1 cellular context compared by ENCODE assay signal in the genomic region with DNA sequence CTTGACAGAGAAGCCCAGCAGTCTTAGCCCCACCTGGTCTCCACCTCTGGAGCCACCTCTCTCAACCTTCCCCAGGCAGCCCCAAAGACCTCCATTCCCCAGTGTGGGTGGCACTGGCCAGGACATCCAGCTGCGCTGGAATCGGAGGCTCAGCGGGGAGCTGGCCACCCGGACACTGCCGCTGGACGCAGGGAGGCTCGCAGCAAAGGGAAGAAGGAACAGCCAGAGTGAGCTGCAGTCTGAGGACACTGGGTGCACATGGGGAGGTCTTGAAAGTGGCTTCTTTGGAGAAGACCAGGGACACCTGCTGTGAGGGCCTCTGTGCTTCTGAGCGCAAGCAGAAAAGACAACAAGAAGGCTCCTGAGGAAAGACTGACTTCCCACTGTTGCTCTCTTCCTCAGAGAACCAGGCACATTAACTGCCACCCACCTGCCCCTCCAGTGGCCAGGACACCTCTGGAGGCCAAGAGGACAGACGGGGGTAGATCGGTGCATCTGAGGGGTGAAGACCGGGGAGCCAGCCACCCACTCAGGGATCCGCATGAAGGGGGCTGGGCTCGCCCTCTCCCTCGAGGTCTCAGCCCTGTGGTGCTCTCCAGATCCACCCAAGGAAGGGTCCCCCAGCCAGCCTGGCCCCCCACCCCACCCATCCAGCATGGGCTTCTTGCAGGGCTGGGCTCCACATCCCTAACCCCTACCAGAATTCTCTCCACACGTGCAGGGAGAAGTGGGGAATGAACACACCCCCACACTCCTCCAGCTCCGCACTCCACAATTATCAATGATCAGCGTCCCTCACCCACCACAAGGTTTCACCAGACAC.
TF ChIP-seq lines count a peak whose summit lies in the region.

No MANE protein-coding gene starts in this region.

TF ChIP-seq in GM23338, 12 proteins besides CTCF, POLR2A, EP300 and RAD21:
- TF ChIP-seq, protein P1, sequence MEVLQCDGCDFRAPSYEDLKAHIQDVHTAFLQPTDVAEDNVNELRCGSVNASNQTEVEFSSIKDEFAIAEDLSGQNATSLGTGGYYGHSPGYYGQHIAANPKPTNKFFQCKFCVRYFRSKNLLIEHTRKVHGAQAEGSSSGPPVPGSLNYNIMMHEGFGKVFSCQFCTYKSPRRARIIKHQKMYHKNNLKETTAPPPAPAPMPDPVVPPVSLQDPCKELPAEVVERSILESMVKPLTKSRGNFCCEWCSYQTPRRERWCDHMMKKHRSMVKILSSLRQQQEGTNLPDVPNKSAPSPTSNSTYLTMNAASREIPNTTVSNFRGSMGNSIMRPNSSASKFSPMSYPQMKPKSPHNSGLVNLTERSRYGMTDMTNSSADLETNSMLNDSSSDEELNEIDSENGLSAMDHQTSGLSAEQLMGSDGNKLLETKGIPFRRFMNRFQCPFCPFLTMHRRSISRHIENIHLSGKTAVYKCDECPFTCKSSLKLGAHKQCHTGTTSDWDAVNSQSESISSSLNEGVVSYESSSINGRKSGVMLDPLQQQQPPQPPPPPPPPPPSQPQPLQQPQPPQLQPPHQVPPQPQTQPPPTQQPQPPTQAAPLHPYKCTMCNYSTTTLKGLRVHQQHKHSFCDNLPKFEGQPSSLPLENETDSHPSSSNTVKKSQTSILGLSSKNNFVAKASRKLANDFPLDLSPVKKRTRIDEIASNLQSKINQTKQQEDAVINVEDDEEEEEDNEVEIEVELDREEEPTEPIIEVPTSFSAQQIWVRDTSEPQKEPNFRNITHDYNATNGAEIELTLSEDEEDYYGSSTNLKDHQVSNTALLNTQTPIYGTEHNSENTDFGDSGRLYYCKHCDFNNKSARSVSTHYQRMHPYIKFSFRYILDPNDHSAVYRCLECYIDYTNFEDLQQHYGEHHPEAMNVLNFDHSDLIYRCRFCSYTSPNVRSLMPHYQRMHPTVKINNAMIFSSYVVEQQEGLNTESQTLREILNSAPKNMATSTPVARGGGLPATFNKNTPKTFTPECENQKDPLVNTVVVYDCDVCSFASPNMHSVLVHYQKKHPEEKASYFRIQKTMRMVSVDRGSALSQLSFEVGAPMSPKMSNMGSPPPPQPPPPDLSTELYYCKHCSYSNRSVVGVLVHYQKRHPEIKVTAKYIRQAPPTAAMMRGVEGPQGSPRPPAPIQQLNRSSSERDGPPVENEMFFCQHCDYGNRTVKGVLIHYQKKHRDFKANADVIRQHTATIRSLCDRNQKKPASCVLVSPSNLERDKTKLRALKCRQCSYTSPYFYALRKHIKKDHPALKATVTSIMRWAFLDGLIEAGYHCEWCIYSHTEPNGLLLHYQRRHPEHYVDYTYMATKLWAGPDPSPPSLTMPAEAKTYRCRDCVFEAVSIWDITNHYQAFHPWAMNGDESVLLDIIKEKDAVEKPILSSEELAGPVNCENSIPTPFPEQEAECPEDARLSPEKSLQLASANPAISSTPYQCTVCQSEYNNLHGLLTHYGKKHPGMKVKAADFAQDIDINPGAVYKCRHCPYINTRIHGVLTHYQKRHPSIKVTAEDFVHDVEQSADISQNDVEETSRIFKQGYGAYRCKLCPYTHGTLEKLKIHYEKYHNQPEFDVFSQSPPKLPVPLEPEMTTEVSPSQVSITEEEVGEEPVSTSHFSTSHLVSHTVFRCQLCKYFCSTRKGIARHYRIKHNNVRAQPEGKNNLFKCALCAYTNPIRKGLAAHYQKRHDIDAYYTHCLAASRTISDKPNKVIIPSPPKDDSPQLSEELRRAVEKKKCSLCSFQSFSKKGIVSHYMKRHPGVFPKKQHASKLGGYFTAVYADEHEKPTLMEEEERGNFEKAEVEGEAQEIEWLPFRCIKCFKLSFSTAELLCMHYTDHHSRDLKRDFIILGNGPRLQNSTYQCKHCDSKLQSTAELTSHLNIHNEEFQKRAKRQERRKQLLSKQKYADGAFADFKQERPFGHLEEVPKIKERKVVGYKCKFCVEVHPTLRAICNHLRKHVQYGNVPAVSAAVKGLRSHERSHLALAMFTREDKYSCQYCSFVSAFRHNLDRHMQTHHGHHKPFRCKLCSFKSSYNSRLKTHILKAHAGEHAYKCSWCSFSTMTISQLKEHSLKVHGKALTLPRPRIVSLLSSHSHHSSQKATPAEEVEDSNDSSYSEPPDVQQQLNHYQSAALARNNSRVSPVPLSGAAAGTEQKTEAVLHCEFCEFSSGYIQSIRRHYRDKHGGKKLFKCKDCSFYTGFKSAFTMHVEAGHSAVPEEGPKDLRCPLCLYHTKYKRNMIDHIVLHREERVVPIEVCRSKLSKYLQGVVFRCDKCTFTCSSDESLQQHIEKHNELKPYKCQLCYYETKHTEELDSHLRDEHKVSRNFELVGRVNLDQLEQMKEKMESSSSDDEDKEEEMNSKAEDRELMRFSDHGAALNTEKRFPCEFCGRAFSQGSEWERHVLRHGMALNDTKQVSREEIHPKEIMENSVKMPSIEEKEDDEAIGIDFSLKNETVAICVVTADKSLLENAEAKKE (CRISPR knock-in tag; IDR thresholded peaks at IDR 0.05), result no peak
- no peak for TF ChIP-seq POLR2AphosphoS5 (IDR thresholded peaks at IDR 0.05; ENCODE audit: low read depth)
- TF ChIP-seq ZNF331 (CRISPR knock-in tag; IDR thresholded peaks at IDR 0.05; ENCODE audit: low read depth), result no peak
- TF ChIP-seq, protein P2, sequence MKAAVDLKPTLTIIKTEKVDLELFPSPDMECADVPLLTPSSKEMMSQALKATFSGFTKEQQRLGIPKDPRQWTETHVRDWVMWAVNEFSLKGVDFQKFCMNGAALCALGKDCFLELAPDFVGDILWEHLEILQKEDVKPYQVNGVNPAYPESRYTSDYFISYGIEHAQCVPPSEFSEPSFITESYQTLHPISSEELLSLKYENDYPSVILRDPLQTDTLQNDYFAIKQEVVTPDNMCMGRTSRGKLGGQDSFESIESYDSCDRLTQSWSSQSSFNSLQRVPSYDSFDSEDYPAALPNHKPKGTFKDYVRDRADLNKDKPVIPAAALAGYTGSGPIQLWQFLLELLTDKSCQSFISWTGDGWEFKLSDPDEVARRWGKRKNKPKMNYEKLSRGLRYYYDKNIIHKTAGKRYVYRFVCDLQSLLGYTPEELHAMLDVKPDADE (IDR thresholded peaks at IDR 0.05), result no peak
- TF ChIP-seq STAT1 (IDR thresholded peaks at IDR 0.05; ENCODE audit: unreplicated experiment), result no peak
- no peak for TF ChIP-seq ZNF114 (CRISPR knock-in tag; IDR thresholded peaks at IDR 0.05)
- no peak for TF ChIP-seq NANOG (IDR thresholded peaks at IDR 0.05; ENCODE audit: borderline replicate concordance)
